In the genomic region with DNA sequence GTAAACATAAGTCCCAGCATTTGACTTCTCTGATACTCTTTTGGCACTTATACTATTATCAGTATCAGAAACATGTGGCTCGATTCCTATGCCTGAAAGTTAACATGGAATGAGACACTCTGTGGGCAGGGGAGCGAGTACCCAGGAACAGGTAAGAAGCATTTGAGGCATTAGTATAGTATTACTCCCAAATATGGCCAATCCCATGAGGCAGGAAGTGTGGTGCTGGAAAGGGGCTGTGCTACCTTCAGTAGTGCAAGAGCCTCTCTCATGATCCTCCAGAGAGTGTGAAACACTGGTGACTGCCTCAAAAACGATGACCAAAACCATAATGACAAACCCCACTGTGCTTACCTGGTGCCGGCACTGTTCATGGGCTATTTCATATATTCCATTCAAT, we compare ENCODE assay signal across 26 cellular contexts.
"Had no signal": no experiment of that assay in that cellular context is flagged by ENCODE, and none has a peak within 500 bp of the region (broad histone marks: within the 10 kb centered on the region; RNA-seq: fewer than 3 reads in every experiment).

No MANE protein-coding gene starts in this region.

- FAIRE-seq: urothelium cell line had no signal

- ATAC-seq: stimulated activated effector memory CD8-positive, alpha-beta T cell treated with anti-CD3 and anti-CD28 coated beads, Interleukin-12 subunit alpha, Interleukin-12 subunit beta, amount 100 ng/mL, for 72 hours; stimulated activated memory B cell treated with anti-CD40 and anti-IgM and Interleukin-4, amounts not matched to agents 10 μg/mL and 1 μg/mL and 100 μg/mL, for 72 hours; stimulated activated naive B cell treated with anti-CD40 and anti-IgM and Interleukin-4, amounts not matched to agents 10 μg/mL and 1 μg/mL and 100 μg/mL, for 72 hours; stimulated activated naive CD8-positive, alpha-beta T cell treated with anti-CD3 and anti-CD28 coated beads, Interleukin-15, amount 100 ng/mL, for 72 hours; stimulated activated naive CD8-positive, alpha-beta T cell treated with anti-CD3 and anti-CD28 coated beads, Interleukin-15, Interleukin-2, amounts not matched to agents 100 U/mL and 50 U/mL, for 24 hours; upper lobe of right lung had no signal

- H3K36me3 ChIP-seq: stomach, suprapubic skin, thoracic aorta, thyroid gland, tibial artery, tibial nerve, transverse colon, upper lobe of left lung, upper lobe of right lung, uterus, vagina had no signal

- H3K4me3 ChIP-seq: stomach, suprapubic skin, testis, thoracic aorta, thyroid gland, tibial artery, tibial nerve, transverse colon, upper lobe of left lung, upper lobe of right lung, uterus, vagina had no signal

- H3K4me1 ChIP-seq: suprapubic skin, testis, thyroid gland, tibial artery, tibial nerve, transverse colon, upper lobe of left lung, upper lobe of right lung, uterus, vagina had no signal

- H3K9me3 ChIP-seq: stomach, testis, thoracic aorta, thyroid gland, tibial artery, tibial nerve, transverse colon, upper lobe of left lung, upper lobe of right lung, uterus, vagina had no signal

- DNase-seq: stimulated activated CD4-positive, alpha-beta T cell treated with anti-CD3 and anti-CD28 coated beads, Interleukin-2, amount 100 ng/mL, for 48 hours; stimulated activated CD4-positive, alpha-beta T cell treated with anti-CD3 and anti-CD28 coated beads, Interleukin-4, amount 100 ng/mL, for 1 hour; stimulated activated CD4-positive, alpha-beta T cell treated with anti-CD3 and anti-CD28 coated beads, Interleukin-4, amount 100 ng/mL, for 24 hours; stimulated activated CD4-positive, alpha-beta T cell treated with anti-CD3 and anti-CD28 coated beads, Interleukin-4, amount 100 ng/mL, for 4 hours; stimulated activated CD8-positive, alpha-beta memory T cell treated with anti-CD3 and anti-CD28 coated beads, Interleukin-4, amount 100 ng/mL, for 48 hours; stimulated activated naive B cell treated with anti-CD40 and anti-IgM and Interleukin-4, amounts not matched to agents 10 μg/mL and 1 μg/mL and 100 μg/mL, for 72 hours; stimulated activated naive CD4-positive, alpha-beta T cell; stimulated activated naive CD4-positive, alpha-beta T cell treated with Interleukin-2 at 50 U/mL for 16 hours; stimulated activated naive CD8-positive, alpha-beta T cell treated with anti-CD3 and anti-CD28 coated beads, Interleukin-15, amount 100 ng/mL, for 72 hours; stimulated activated naive CD8-positive, alpha-beta T cell treated with anti-CD3 and anti-CD28 coated beads, Interleukin-15, Interleukin-2, amounts not matched to agents 100 U/mL and 50 U/mL, for 24 hours; stomach; substantia nigra; testis; thyroid gland; tibial artery; transverse colon; upper lobe of left lung; upper lobe of right lung; uterus had no signal

- H3K27me3 ChIP-seq: stomach, suprapubic skin, testis, thyroid gland, tibial artery, tibial nerve, transverse colon, upper lobe of left lung, upper lobe of right lung, uterus, vagina had no signal

- H3K27ac ChIP-seq: stomach, suprapubic skin, testis, thoracic aorta, thyroid gland, tibial artery, tibial nerve, transverse colon, upper lobe of left lung, upper lobe of right lung, uterus, vagina had no signal
